In genomic region chr1:54378157-54378883, GRCh38 we compare ENCODE assay signal across 15 cellular contexts. TPM values are rescaled to one million over a fixed set of nuclear protein-coding genes. Genes with fewer than 3 reads are reported as not detected.
DNase-seq lines count a peak whose midpoint lies in the region; ATAC-seq and TF ChIP-seq lines count a peak whose summit lies in the region.
"Had no signal": no experiment of that assay in that cellular context is flagged by ENCODE, and none has a peak within 500 bp of the region (broad histone marks: within the 10 kb centered on the region; RNA-seq: fewer than 3 reads in every experiment).

No MANE protein-coding gene starts in this region.

- no peak overlapping the region for H3K27ac ChIP-seq in right cardiac atrium (ENCODE audit: low read length)
- H3K27ac ChIP-seq in dorsolateral prefrontal cortex: peak overlapping the region in 11 of 59 donors; percentile 5 to 66 (median 35)
- H3K27ac ChIP-seq: neutrophil, SJSA1 had no signal

- H3K27ac Mint-ChIP-seq in mesothelial cell of epicardium (peak overlapping the region; percentile 96), MCF 10A (ENCODE audit: low read depth, unreplicated experiment) (no peak overlapping the region)
- H3K27ac Mint-ChIP-seq: activated CD4-positive, alpha-beta memory T cell treated with anti-CD3 and anti-CD28 coated beads for 36 hours had no signal

- no peaks in the 10 kb centered on the region for H3K27me3 Mint-ChIP-seq in mesothelial cell of epicardium (ENCODE audit: low read depth)
- H3K27me3 Mint-ChIP-seq in MCF 10A (ENCODE audit: insufficient read depth, unreplicated experiment): no peaks in the 10 kb centered on the region
- H3K27me3 Mint-ChIP-seq: activated CD4-positive, alpha-beta memory T cell treated with anti-CD3 and anti-CD28 coated beads for 36 hours; activated naive CD8-positive, alpha-beta T cell; stimulated activated naive CD8-positive, alpha-beta T cell treated with anti-CD3 and anti-CD28 coated beads, Interleukin-15, amount 100 ng/mL, for 72 hours had no signal

- no peaks in the 10 kb centered on the region for H3K9me3 Mint-ChIP-seq in mesothelial cell of epicardium
- no peaks in the 10 kb centered on the region for H3K9me3 Mint-ChIP-seq in MCF 10A (ENCODE audit: unreplicated experiment)
- H3K9me3 Mint-ChIP-seq: activated CD4-positive, alpha-beta memory T cell treated with anti-CD3 and anti-CD28 coated beads for 36 hours; stimulated activated naive CD8-positive, alpha-beta T cell treated with anti-CD3 and anti-CD28 coated beads, Interleukin-15, amount 100 ng/mL, for 72 hours had no signal

- intact Hi-C loops in left ventricle myocardium superior (cut with micrococcal nuclease) (no loop called here), right cardiac atrium (cut with DNase I) (no loop called here), MCF 10A (cut with micrococcal nuclease) (no loop called here), dorsolateral prefrontal cortex (cut with DNase I) (no loop called here)

- TF ChIP-seq CTCF in mesothelial cell of epicardium (IDR thresholded peaks at IDR 0.05; ENCODE audit: unreplicated experiment) (no peak), MCF 10A (IDR thresholded peaks at IDR 0.05; ENCODE audit: unreplicated experiment) (no peak), dorsolateral prefrontal cortex (IDR thresholded peaks at IDR 0.05 in 54 of 56, conservative IDR thresholded peaks at IDR 0.05 in 2 of 56; ENCODE audit: low read depth in 1 of 56, partially characterized antibody in 56 of 56) (no peak)

- ATAC-seq in left ventricle myocardium superior (no peak), right cardiac atrium (no peak), HG02571 (IDR thresholded peaks at IDR 0.05; ENCODE audit: unreplicated experiment) (no peak)
- ATAC-seq: stimulated activated naive CD8-positive, alpha-beta T cell treated with anti-CD3 and anti-CD28 coated beads, Interleukin-15, amount 100 ng/mL, for 72 hours had no signal

- H3K36me3 Mint-ChIP-seq in mesothelial cell of epicardium: peaks cover 12% of the 10 kb centered on the region
- H3K36me3 Mint-ChIP-seq in MCF 10A (ENCODE audit: insufficient read depth, unreplicated experiment): peaks cover 4% of the 10 kb centered on the region

- CTCF ChIA-PET in MCF 10A (lab: Yijun Ruan, JAX): no interaction called here

- no peaks in the 10 kb centered on the region for H3K27me3 ChIP-seq in right cardiac atrium (ENCODE audit: control insufficient read depth, insufficient read depth)
- no peaks in the 10 kb centered on the region for H3K27me3 ChIP-seq in dorsolateral prefrontal cortex
- H3K27me3 ChIP-seq: neutrophil, SJSA1 had no signal

- H3K4me1 ChIP-seq in right cardiac atrium (ENCODE audit: control insufficient read depth, insufficient read depth, low read length): peaks cover 33% of the 10 kb centered on the region

- POLR2A ChIA-PET in MCF 10A (lab: Yijun Ruan, JAX): interaction anchor here (0.5 to 0.6 kb wide), 2 partner anchors 298 to 503 kb away, joined by 3 to 4 read pairs; no protein-coding TSS in a partner anchor

- H3K4me1 Mint-ChIP-seq in mesothelial cell of epicardium (peaks cover 66% of the 10 kb centered on the region), MCF 10A (ENCODE audit: insufficient read depth, unreplicated experiment) (no peaks in the 10 kb centered on the region)

- DNase-seq in left ventricle myocardium superior (peak; percentile 41), right cardiac atrium (no peak), astrocyte of the hippocampus (ENCODE audit: low read depth, low spot score) (peak; percentile 49), mesothelial cell of epicardium (ENCODE audit: low spot score in 2 of 2, unreplicated experiment in 2 of 2) (no peak), MCF 10A (ENCODE audit: unreplicated experiment) (no peak), dorsolateral prefrontal cortex (no peak), AML-193 (lab: John Stamatoyannopoulos, UW) (no peak)
- DNase-seq: activated CD4-positive, alpha-beta memory T cell treated with anti-CD3 and anti-CD28 coated beads for 36 hours; effector CD4-positive, alpha-beta T cell; GOT3; stimulated activated naive CD8-positive, alpha-beta T cell treated with anti-CD3 and anti-CD28 coated beads, Interleukin-15, amount 100 ng/mL, for 72 hours had no signal

- H3K4me3 ChIP-seq in right cardiac atrium (ENCODE audit: low read length) (no peak overlapping the region), dorsolateral prefrontal cortex (peak overlapping the region in 9 of 59 donors; percentile 1 to 43 (median 21))
- H3K4me3 ChIP-seq: SJSA1 had no signal

- BruUV-seq in MCF 10A (replicated peaks; lab: Mats Ljungman, UMichigan): no TSS peak

- H3K4me3 Mint-ChIP-seq in mesothelial cell of epicardium (peak overlapping the region; percentile 31), MCF 10A (ENCODE audit: unreplicated experiment) (no peak overlapping the region)
- H3K4me3 Mint-ChIP-seq: activated CD4-positive, alpha-beta memory T cell treated with anti-CD3 and anti-CD28 coated beads for 36 hours; activated naive CD8-positive, alpha-beta T cell; stimulated activated naive CD8-positive, alpha-beta T cell treated with anti-CD3 and anti-CD28 coated beads, Interleukin-15, amount 100 ng/mL, for 72 hours had no signal

- 52% methylated on average over 17 of the region's 17 CpGs for WGBS in right cardiac atrium

- no peaks in the 10 kb centered on the region for H3K9me3 ChIP-seq in right cardiac atrium (ENCODE audit: control insufficient read depth, low read length)
- H3K9me3 ChIP-seq: neutrophil, SJSA1 had no signal

RNA-seq across cellular contexts. Expression of gene SSBP3, which starts 27.9 kb away (rescaled TPM):
- 57.0 TPM for total RNA-seq in left ventricle myocardium superior
- 10 to 100 TPM; 25.4 to 55.8 (median 35.8) TPM for total RNA-seq in right cardiac atrium
- 32.5 TPM for polyA plus RNA-seq in right cardiac atrium
- 171 to 188 TPM (median 172 TPM) in 3 replicates for total RNA-seq in mesothelial cell of epicardium
- total RNA-seq in MCF 10A (2022): 6.5 and 8.6 TPM in 2 replicates
- 100 to 1,000 TPM in 118 of 120 experiments, 10 to 100 TPM in 2; 90.9 to 247 (median 178) TPM for total RNA-seq in dorsolateral prefrontal cortex

Comparison
In these comparisons a context has a peak if more than half of its experiments do, and no peak if none do; other contexts are left out.
1. DNase-seq: peak in left ventricle myocardium superior (single experiment) and astrocyte of the hippocampus (single experiment); none in right cardiac atrium (0 of 3), mesothelial cell of epicardium (0 of 2), MCF 10A (single experiment), dorsolateral prefrontal cortex (0 of 10) and AML-193 (0 of 2).